Comparison of ENCODE assay signal across 11 cellular contexts in the genomic region with DNA sequence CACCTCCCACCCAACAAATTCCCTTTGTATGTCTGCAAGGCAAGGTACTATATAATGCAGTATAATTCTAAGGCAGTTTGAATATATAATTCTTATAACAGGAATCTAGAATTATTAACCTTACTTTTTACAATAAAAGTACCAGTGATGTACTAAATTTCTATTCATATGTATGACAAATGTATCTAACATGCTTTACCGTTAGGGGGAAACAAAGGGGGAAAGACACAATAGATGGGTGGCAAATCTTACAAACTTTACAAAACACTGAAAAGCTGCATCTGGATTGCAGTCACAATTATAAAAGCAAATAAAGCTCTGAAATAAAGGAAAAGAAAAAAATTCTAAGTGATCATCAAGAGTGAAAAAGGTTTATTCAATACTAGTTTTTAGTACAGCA. TPM values are rescaled to one million over a fixed set of nuclear protein-coding genes. Genes with fewer than 3 reads are reported as not detected.
DNase-seq lines count a peak whose midpoint lies in the region; ATAC-seq, FAIRE-seq and TF ChIP-seq lines count a peak whose summit lies in the region.
"Had no signal": no experiment of that assay in that cellular context is flagged by ENCODE, and none has a peak within 500 bp of the region (broad histone marks: within the 10 kb centered on the region; RNA-seq: fewer than 3 reads in every experiment).

No MANE protein-coding gene starts in this region.

- peak overlapping the region; percentile 80 to 99 for H3K4me3 ChIP-seq in SK-N-SH (ENCODE audit: low read depth in 2 of 2, low read length in 1 of 2)
- peak overlapping the region; percentile 71 to 83 for H3K4me3 ChIP-seq in ascending aorta
- H3K4me3 ChIP-seq in kidney (ENCODE audit: low read length in 2 of 2), result peak overlapping the region; percentile 77 to 91
- peak overlapping the region; percentile 68 to 70 for H3K4me3 ChIP-seq in tibial artery

- no peaks in the 10 kb centered on the region for H3K9me2 ChIP-seq in SK-N-SH

- no peak overlapping the region for H3K27ac Mint-ChIP-seq in activated CD8-positive, alpha-beta T cell treated with anti-CD3 and anti-CD28 coated beads for 36 hours
- H3K27ac Mint-ChIP-seq: activated naive CD4-positive, alpha-beta T cell treated with anti-CD3 and anti-CD28 coated beads, Interleukin-2, amount 10 ng/mL, durations not matched to agents 7 days and 5 days had no signal

- no peaks in the 10 kb centered on the region for H4K20me1 ChIP-seq in SK-N-SH (ENCODE audit: insufficient read depth)

- H2AFZ ChIP-seq in SK-N-SH (ENCODE audit: low read depth), result peak overlapping the region; percentile 85; the same call in 1 of the 2 replicates

- peak; percentile 47 for TF ChIP-seq CTCF in SK-N-SH (IDR thresholded peaks at IDR 0.05)
- no peak for TF ChIP-seq CTCF in ascending aorta (IDR thresholded peaks at IDR 0.05)
- no peak for TF ChIP-seq CTCF in kidney (IDR thresholded peaks at IDR 0.05; ENCODE audit: borderline replicate concordance, extremely low read depth, insufficient read depth)
- TF ChIP-seq CTCF in tibial artery (IDR thresholded peaks at IDR 0.05), result no peak
- no peak for TF ChIP-seq CTCF in activated CD8-positive, alpha-beta T cell treated with anti-CD3 and anti-CD28 coated beads for 36 hours (IDR thresholded peaks at IDR 0.05)

- no peak for FAIRE-seq in kidney (lab: Jason Lieb, UNC)
- FAIRE-seq: HepG2, urothelium cell line had no signal

- no peaks in the 10 kb centered on the region for H3K9me3 Mint-ChIP-seq in activated CD8-positive, alpha-beta T cell treated with anti-CD3 and anti-CD28 coated beads for 36 hours
- H3K9me3 Mint-ChIP-seq: activated naive CD4-positive, alpha-beta T cell treated with anti-CD3 and anti-CD28 coated beads, Interleukin-2, amount 10 ng/mL, durations not matched to agents 7 days and 5 days had no signal

- peaks cover 56% of the 10 kb centered on the region for H3K79me2 ChIP-seq in SK-N-SH (ENCODE audit: insufficient read depth)

- H3K27ac ChIP-seq in SK-N-SH (ENCODE audit: low read depth in 2 of 2, low read length in 1 of 2) (peak overlapping the region; percentile 48 to 100; a peak in 3 of 4 replicates), ascending aorta (no peak overlapping the region), kidney (ENCODE audit: low read depth in 2 of 2, low read length in 2 of 2) (no peak overlapping the region), tibial artery (no peak overlapping the region)

- no peak for TF ChIP-seq EP300 in SK-N-SH (IDR thresholded peaks at IDR 0.05; ENCODE audit: borderline replicate concordance in 1 of 2, low read depth in 1 of 2, low read length in 1 of 2)

- no peak for ATAC-seq in SK-N-SH treated with all-trans-retinoic acid at 6 μM for 48 hours
- no peak for ATAC-seq in activated CD8-positive, alpha-beta T cell treated with anti-CD3 and anti-CD28 coated beads for 36 hours
- ATAC-seq: HepG2 had no signal

- 15% methylated on average over 1 of the region's 1 CpG for WGBS in SK-N-SH (ENCODE audit: low lambda C conversion rate)

- H3K36me3 Mint-ChIP-seq in activated CD8-positive, alpha-beta T cell treated with anti-CD3 and anti-CD28 coated beads for 36 hours (ENCODE audit: low read depth), result peaks cover 2% of the 10 kb centered on the region
- H3K36me3 Mint-ChIP-seq: activated naive CD4-positive, alpha-beta T cell treated with anti-CD3 and anti-CD28 coated beads, Interleukin-2, amount 10 ng/mL, durations not matched to agents 7 days and 5 days had no signal

- no peak for TF ChIP-seq RAD21 in SK-N-SH (IDR thresholded peaks at IDR 0.05; ENCODE audit: low read length)

- peaks cover 27% of the 10 kb centered on the region for H3K4me1 Mint-ChIP-seq in activated CD8-positive, alpha-beta T cell treated with anti-CD3 and anti-CD28 coated beads for 36 hours (ENCODE audit: low read depth)

- intact Hi-C loops in ascending aorta (cut with DNase I) (loop anchor here (5.0 to 10.0 kb wide), 2 partner anchors 212 to 635 kb away; a partner anchor contains a TSS), kidney (cut with DNase I) (no loop called here), tibial artery (cut with DNase I; ENCODE audit: low total_unique reads) (no loop called here), posterior cingulate gyrus (cut with DNase I) (loop anchor here (5.0 kb wide), 2 partner anchors 47 to 93 kb away; a partner anchor contains a TSS)
- intact Hi-C loops in activated CD8-positive, alpha-beta T cell treated with anti-CD3 and anti-CD28 coated beads for 36 hours (cut with micrococcal nuclease), result no loop called here

- no peak overlapping the region for H3K4me3 Mint-ChIP-seq in activated CD8-positive, alpha-beta T cell treated with anti-CD3 and anti-CD28 coated beads for 36 hours
- H3K4me3 Mint-ChIP-seq: activated naive CD4-positive, alpha-beta T cell treated with anti-CD3 and anti-CD28 coated beads, Interleukin-2, amount 10 ng/mL, durations not matched to agents 7 days and 5 days had no signal

- CTCF ChIA-PET in SK-N-SH (lab: Yijun Ruan, JAX), result interaction anchor here (1.2 to 1.5 kb wide), 3 partner anchors 93 to 97 kb away, joined by 3 to 5 read pairs (median 4); no protein-coding TSS in a partner anchor
- CTCF ChIA-PET in activated CD8-positive, alpha-beta T cell treated with anti-CD3 and anti-CD28 coated beads for 36 hours (lab: Charles Lee), result interaction anchor here (1.4 kb wide), 1 partner anchor 93 kb away, joined by 4 read pairs; no protein-coding TSS in a partner anchor

- H3K27me3 Mint-ChIP-seq in activated CD8-positive, alpha-beta T cell treated with anti-CD3 and anti-CD28 coated beads for 36 hours, result peaks cover 42% of the 10 kb centered on the region

- H3K9ac ChIP-seq in SK-N-SH (peak overlapping the region; percentile 96; the same call in 1 of the 2 replicates), kidney (ENCODE audit: low read length in 2 of 2) (peak overlapping the region in 1 of 2 donors; percentile 17)

- H3K4me1 ChIP-seq in SK-N-SH (ENCODE audit: control insufficient read depth in 1 of 2, insufficient read depth in 2 of 2, low read depth in 1 of 2, low read length in 1 of 2), result peaks cover 10 to 13% of the 10 kb centered on the region in 2 experiments; a peak in 2 of 4 replicates
- H3K4me1 ChIP-seq in ascending aorta, result peaks cover 5 to 16% of the 10 kb centered on the region in 2 donors
- H3K4me1 ChIP-seq in kidney (ENCODE audit: control insufficient read depth in 1 of 2, insufficient read depth in 1 of 2, low read depth in 1 of 2, low read length in 2 of 2), result peaks cover 4% of the 10 kb centered on the region in 2 donors
- peaks cover 0 to 25% (median 14%) of the 10 kb centered on the region in 4 donors for H3K4me1 ChIP-seq in tibial artery

- POLR2A ChIA-PET in SK-N-SH (lab: Yijun Ruan, JAX), result no interaction called here
- POLR2A ChIA-PET in activated CD8-positive, alpha-beta T cell treated with anti-CD3 and anti-CD28 coated beads for 36 hours (lab: Charles Lee), result interaction anchor here (0.6 kb wide), 1 partner anchor 11 kb away, joined by 3 read pairs; no protein-coding TSS in a partner anchor

- H3F3A ChIP-seq in SK-N-SH (replicated peaks; ENCODE audit: insufficient read depth), result peaks cover 13% of the 10 kb centered on the region

- H3K27me3 ChIP-seq in SK-N-SH (ENCODE audit: insufficient read depth), result no peaks in the 10 kb centered on the region
- H3K27me3 ChIP-seq in ascending aorta, result no peaks in the 10 kb centered on the region
- H3K27me3 ChIP-seq in tibial artery, result no peaks in the 10 kb centered on the region

- peak overlapping the region; percentile 83 for H3K4me2 ChIP-seq in SK-N-SH

- DNase-seq in SK-N-SH (peak; percentile 32), ascending aorta (ENCODE audit: low spot score in 2 of 2) (no peak), kidney (no peak), tibial artery (no peak), posterior cingulate gyrus (no peak)
- DNase-seq in activated naive CD4-positive, alpha-beta T cell treated with anti-CD3 and anti-CD28 coated beads, Interleukin-2, amount 50 U/mL, for 16 hours, result no peak
- no peak for DNase-seq in activated CD8-positive, alpha-beta T cell treated with anti-CD3 and anti-CD28 coated beads for 36 hours
- DNase-seq: activated naive CD4-positive, alpha-beta T cell treated with anti-CD3 and anti-CD28 coated beads, Interleukin-2, amount 10 ng/mL, durations not matched to agents 7 days and 5 days had no signal

- H3K9me3 ChIP-seq in SK-N-SH (no peaks in the 10 kb centered on the region), ascending aorta (no peaks in the 10 kb centered on the region), kidney (ENCODE audit: control insufficient read depth in 1 of 2, low read length in 2 of 2) (no peaks in the 10 kb centered on the region), tibial artery (no peaks in the 10 kb centered on the region)

- H3K36me3 ChIP-seq in SK-N-SH (replicated peaks in 1 of 2; ENCODE audit: control insufficient read depth in 1 of 2, insufficient read depth in 2 of 2, low read length in 1 of 2) (no peaks in the 10 kb centered on the region), ascending aorta (no peaks in the 10 kb centered on the region), kidney (ENCODE audit: control insufficient read depth in 1 of 2, insufficient read depth in 2 of 2, low read length in 2 of 2) (no peaks in the 10 kb centered on the region), tibial artery (no peaks in the 10 kb centered on the region)

TF ChIP-seq in SK-N-SH, 30 proteins besides CTCF, POLR2A, EP300 and RAD21 (continues in another document):
- no peak for TF ChIP-seq TAF1 (IDR thresholded peaks at IDR 0.05; ENCODE audit: borderline replicate concordance, low read depth, low read length)

TF ChIP-seq in SK-N-SH treated with all-trans-retinoic acid at 6 μM for 48 hours, 23 proteins besides CTCF, POLR2A, EP300 and RAD21 (continues in another document):
- no peak for TF ChIP-seq ZNF565 (CRISPR knock-in tag; conservative IDR thresholded peaks at IDR 0.05; ENCODE audit: low read depth)
- TF ChIP-seq RARB (CRISPR knock-in tag; IDR thresholded peaks at IDR 0.05), result no peak

RNA-seq across cellular contexts. Expression of a gene that starts 2.3 kb away (rescaled TPM):
- 4.0 and 6.2 TPM in 2 replicates for polyA plus RNA-seq in SK-N-SH (2012; rRNA removed)
- polyA plus RNA-seq in SK-N-SH (2012; cell fraction: cytosol; rRNA removed), result 6.1 and 6.2 TPM in 2 replicates
- polyA plus RNA-seq in SK-N-SH (2012; cell fraction: nucleus; rRNA removed), result 5.0 and 8.1 TPM in 2 replicates
- 33.1 TPM for total RNA-seq in ascending aorta
- 44.2 TPM for total RNA-seq in kidney
- 9.7 TPM for polyA plus RNA-seq in kidney (ENCODE audit: insufficient read depth, low read depth, low replicate concordance)
- 1 to 10 TPM; 1.3 to 1.4 TPM for total RNA-seq in activated CD8-positive, alpha-beta T cell treated with anti-CD3 and anti-CD28 coated beads for 36 hours

RNA-seq across cellular contexts. Expression of a gene that starts 44.7 kb away (rescaled TPM):
- polyA plus RNA-seq in SK-N-SH (2012; rRNA removed) (12.2 and 13.9 TPM in 2 replicates), kidney (ENCODE audit: insufficient read depth, low read depth, low replicate concordance) (518 TPM)
- 9.8 and 13.5 TPM in 2 replicates for polyA plus RNA-seq in SK-N-SH (2012; cell fraction: cytosol; rRNA removed)
- 10.2 and 14.0 TPM in 2 replicates for polyA plus RNA-seq in SK-N-SH (2012; cell fraction: nucleus; rRNA removed)
- total RNA-seq in ascending aorta (8.9 TPM), kidney (578 TPM)
- total RNA-seq in activated CD8-positive, alpha-beta T cell treated with anti-CD3 and anti-CD28 coated beads for 36 hours, result not detected

RNA-seq across cellular contexts. Expression of a gene that starts 46.1 kb away (rescaled TPM):
- polyA plus RNA-seq in SK-N-SH (2012; rRNA removed) (not detected in 2 replicates), kidney (ENCODE audit: insufficient read depth, low read depth, low replicate concordance) (not detected)
- polyA plus RNA-seq in SK-N-SH (2012; cell fraction: cytosol; rRNA removed), result not detected in 2 replicates
- not detected in 2 replicates for polyA plus RNA-seq in SK-N-SH (2012; cell fraction: nucleus; rRNA removed)
- total RNA-seq in ascending aorta (not detected), kidney (not detected)
- total RNA-seq in activated CD8-positive, alpha-beta T cell treated with anti-CD3 and anti-CD28 coated beads for 36 hours, result not detected
- total RNA-seq: HepG2 had no signal
- polyA plus RNA-seq: HepG2 had no signal

Comparison
In these comparisons a context has a peak if more than half of its experiments do, and no peak if none do; other contexts are left out.
1. H3K27ac ChIP-seq: peak in SK-N-SH (2 of 2); none in ascending aorta (0 of 2), kidney (0 of 2) and tibial artery (0 of 2).
2. RNA of a gene that starts 2.3 kb away (total RNA-seq): 44.2 TPM in kidney (single experiment) and 33.1 TPM in ascending aorta (single experiment); 1.3 to 1.4 TPM in activated CD8-positive, alpha-beta T cell treated with anti-CD3 and anti-CD28 coated beads for 36 hours; every median in the first group is over 10 times any median in the second.
3. RNA of a gene that starts 44.7 kb away (total RNA-seq): 578 TPM in kidney (single experiment); 8.9 TPM in ascending aorta (single experiment) and not detected in activated CD8-positive, alpha-beta T cell treated with anti-CD3 and anti-CD28 coated beads for 36 hours; every median in the first group is over 10 times any median in the second.
4. intact Hi-C loops: an anchor here in ascending aorta (5.0 to 10.0 kb wide) and posterior cingulate gyrus (5.0 kb wide); none called in kidney, tibial artery and activated CD8-positive, alpha-beta T cell treated with anti-CD3 and anti-CD28 coated beads for 36 hours.
5. Peak in every context shown above with its lines, with median percentiles within 50 percentile points of each other: H3K4me3 ChIP-seq.